Comparison of ENCODE assay signal across 8 cellular contexts in genomic region chr1:193143285-193143684, GRCh38. TPM values are rescaled to one million over a fixed set of nuclear protein-coding genes. Genes with fewer than 3 reads are reported as not detected.
DNase-seq lines count a peak whose midpoint lies in the region; ATAC-seq and TF ChIP-seq lines count a peak whose summit lies in the region.

No MANE protein-coding gene starts in this region.

- intact Hi-C loops in OCI-LY7 (cut with micrococcal nuclease; ENCODE audit: unreplicated experiment): loop anchor here (10.0 kb wide), 1 partner anchor 252 kb away; no protein-coding TSS in a partner anchor
- intact Hi-C loops in esophagus muscularis mucosa (cut with DNase I): no loop called here

- H3K36me3 ChIP-seq in OCI-LY7 (ENCODE audit: insufficient read depth, low read length) (peaks cover 90% of the 10 kb centered on the region), esophagus muscularis mucosa (peaks cover 29 to 69% (median 44%) of the 10 kb centered on the region in 4 donors)

- POLR2A ChIA-PET in OCI-LY7 (lab: Charles Lee): interaction anchor here (0.6 to 1.1 kb wide), 3 partner anchors 10 to 482 kb away, joined by 3 to 4 read pairs (median 4); no protein-coding TSS in a partner anchor

- H3K27me3 ChIP-seq in esophagus muscularis mucosa: no peaks in the 10 kb centered on the region

- no peaks in the 10 kb centered on the region for H3K9me3 Mint-ChIP-seq in activated CD8-positive, alpha-beta memory T cell treated with anti-CD3 and anti-CD28 coated beads, Interleukin-2, amount 10 ng/mL, durations not matched to agents 7 days and 5 days (ENCODE audit: low read depth)

- TF ChIP-seq EP300 in esophagus muscularis mucosa (IDR thresholded peaks at IDR 0.05): no peak

- TF ChIP-seq CTCF in OCI-LY7 (conservative IDR thresholded peaks at IDR 0.05; ENCODE audit: low read length): peak; percentile 74
- TF ChIP-seq CTCF in esophagus muscularis mucosa (IDR thresholded peaks at IDR 0.05): peak in 2 of 3 experiments; percentile 25 to 43

- H3K4me1 Mint-ChIP-seq in activated CD8-positive, alpha-beta memory T cell treated with anti-CD3 and anti-CD28 coated beads, Interleukin-2, amount 10 ng/mL, durations not matched to agents 7 days and 5 days: peaks cover 12% of the 10 kb centered on the region

- no peaks in the 10 kb centered on the region for H3K9me2 ChIP-seq in OCI-LY7 (ENCODE audit: insufficient read depth, low read length)

- TF ChIP-seq POLR2A in esophagus muscularis mucosa (IDR thresholded peaks at IDR 0.05; ENCODE audit: low read depth): no peak

- H3K36me3 Mint-ChIP-seq in activated CD8-positive, alpha-beta memory T cell treated with anti-CD3 and anti-CD28 coated beads, Interleukin-2, amount 10 ng/mL, durations not matched to agents 7 days and 5 days: peaks cover 52% of the 10 kb centered on the region

- CTCF ChIA-PET in activated CD8-positive, alpha-beta memory T cell treated with anti-CD3 and anti-CD28 coated beads, Interleukin-2, amount 10 ng/mL, durations not matched to agents 7 days and 5 days (lab: Charles Lee): interaction anchor here (1.6 kb wide), 1 partner anchor 13 kb away, joined by 3 read pairs; no protein-coding TSS in a partner anchor
- CTCF ChIA-PET in OCI-LY7 (lab: Charles Lee; ENCODE audit: unreplicated experiment): no interaction called here

- no peak for DNase-seq in activated CD8-positive, alpha-beta memory T cell treated with anti-CD3 and anti-CD28 coated beads, Interleukin-2, amount 10 ng/mL, durations not matched to agents 7 days and 5 days
- no peak for DNase-seq in activated CD8-positive, alpha-beta memory T cell treated with anti-CD3 and anti-CD28 coated beads, Interleukin-2, amount 50 U/mL, for 48 hours
- DNase-seq in OCI-LY7 (ENCODE audit: low spot score) (peak; percentile 24), esophagus muscularis mucosa (ENCODE audit: extremely low spot score) (no peak), superior temporal gyrus (ENCODE audit: extremely low spot score) (peak; percentile 47), EL (no peak), GM19240 (ENCODE audit: insufficient read length, low spot score) (no peak), NCI-H524 treated with DMSO at 0.1 percent for 48 hours (lab: John Stamatoyannopoulos, UW) (no peak)

- H3K4me2 ChIP-seq in OCI-LY7 (ENCODE audit: low read length): no peak overlapping the region

- peaks cover 14% of the 10 kb centered on the region; the same call in 1 of the 2 replicates for H3K79me2 ChIP-seq in OCI-LY7 (ENCODE audit: insufficient read depth, low read depth, low read length)

- H2AFZ ChIP-seq in OCI-LY7 (ENCODE audit: low read length): no peak overlapping the region

- 58% methylated on average over 1 of the region's 1 CpG for WGBS in esophagus muscularis mucosa

- no peak for ATAC-seq in activated CD8-positive, alpha-beta memory T cell treated with anti-CD3 and anti-CD28 coated beads, Interleukin-2, amount 10 ng/mL, durations not matched to agents 7 days and 5 days

- no TSS peak for BruUV-seq in OCI-LY7 (replicated peaks; lab: Mats Ljungman, UMichigan)

- H3K9me3 ChIP-seq in OCI-LY7 (ENCODE audit: low read length) (no peaks in the 10 kb centered on the region), esophagus muscularis mucosa (no peaks in the 10 kb centered on the region)

- H3K4me1 ChIP-seq in OCI-LY7 (ENCODE audit: insufficient read depth, low read length, poor library complexity, severe bottlenecking) (no peaks in the 10 kb centered on the region), esophagus muscularis mucosa (peaks cover 0 to 21% (median 7%) of the 10 kb centered on the region in 4 donors)

- H3K27ac ChIP-seq in OCI-LY7 (ENCODE audit: low read depth, low read length, poor library complexity, severe bottlenecking): no peak overlapping the region
- no peak overlapping the region for H3K27ac ChIP-seq in esophagus muscularis mucosa (replicated peaks in 1 of 4)

- H3K27ac Mint-ChIP-seq in activated CD8-positive, alpha-beta memory T cell treated with anti-CD3 and anti-CD28 coated beads, Interleukin-2, amount 10 ng/mL, durations not matched to agents 7 days and 5 days: peak overlapping the region; percentile 49

- H3K4me3 ChIP-seq in OCI-LY7 (ENCODE audit: low read depth, low read length, poor library complexity, severe bottlenecking) (no peak overlapping the region), esophagus muscularis mucosa (no peak overlapping the region)

- no peaks in the 10 kb centered on the region for H3K27me3 Mint-ChIP-seq in activated CD8-positive, alpha-beta memory T cell treated with anti-CD3 and anti-CD28 coated beads, Interleukin-2, amount 10 ng/mL, durations not matched to agents 7 days and 5 days

- H4K20me1 ChIP-seq in OCI-LY7 (ENCODE audit: insufficient read depth, low read length): no peaks in the 10 kb centered on the region

- no peak overlapping the region for H3K4me3 Mint-ChIP-seq in activated CD8-positive, alpha-beta memory T cell treated with anti-CD3 and anti-CD28 coated beads, Interleukin-2, amount 10 ng/mL, durations not matched to agents 7 days and 5 days

RNA-seq across cellular contexts. Expression of gene CDC73, which starts 21.5 kb away (rescaled TPM):
- total RNA-seq in activated CD8-positive, alpha-beta memory T cell treated with anti-CD3 and anti-CD28 coated beads, Interleukin-2, amount 10 ng/mL, durations not matched to agents 7 days and 5 days: 10 to 100 TPM; 55.6 to 63.3 TPM
- total RNA-seq in OCI-LY7 (2014; rRNA removed; shearing (Covaris generic)): 12.9 and 25.9 TPM in 2 replicates
- total RNA-seq in OCI-LY7 (2022): 47.9 and 50.0 TPM in 2 replicates
- total RNA-seq in esophagus muscularis mucosa: 10 to 100 TPM; 45.4 to 66.9 (median 46.0) TPM

RNA-seq across cellular contexts. Expression of gene GLRX2, which starts 38.1 kb away (rescaled TPM):
- total RNA-seq in activated CD8-positive, alpha-beta memory T cell treated with anti-CD3 and anti-CD28 coated beads, Interleukin-2, amount 10 ng/mL, durations not matched to agents 7 days and 5 days: 10 to 100 TPM; 22.3 to 37.6 TPM
- total RNA-seq in OCI-LY7 (2014; rRNA removed; shearing (Covaris generic)): 10.6 and 11.0 TPM in 2 replicates
- 21.9 and 24.0 TPM in 2 replicates for total RNA-seq in OCI-LY7 (2022)
- 10 to 100 TPM in 2 of 4 donors, 1 to 10 TPM in 2; 8.1 to 12.1 (median 10.0) TPM for total RNA-seq in esophagus muscularis mucosa

RNA-seq across cellular contexts. Expression of gene B3GALT2, which starts 43.1 kb away (rescaled TPM):
- total RNA-seq in activated CD8-positive, alpha-beta memory T cell treated with anti-CD3 and anti-CD28 coated beads, Interleukin-2, amount 10 ng/mL, durations not matched to agents 7 days and 5 days: 1 to 10 TPM in 1 of 2 experiments, under 1 TPM in 1; 0.99 to 2.5 TPM
- total RNA-seq in OCI-LY7 (2014; rRNA removed; shearing (Covaris generic)): not detected in 2 replicates
- total RNA-seq in OCI-LY7 (2022): not detected in 2 replicates
- 1 to 10 TPM in 3 of 4 donors, under 1 TPM in 1; 0.50 to 4.6 (median 1.8) TPM for total RNA-seq in esophagus muscularis mucosa

Comparison
In these comparisons a context has a peak if more than half of its experiments do, and no peak if none do; other contexts are left out.
1. DNase-seq: peak in OCI-LY7 (single experiment) and superior temporal gyrus (single experiment); none in activated CD8-positive, alpha-beta memory T cell treated with anti-CD3 and anti-CD28 coated beads, Interleukin-2, amount 10 ng/mL, durations not matched to agents 7 days and 5 days (single experiment), activated CD8-positive, alpha-beta memory T cell treated with anti-CD3 and anti-CD28 coated beads, Interleukin-2, amount 50 U/mL, for 48 hours (single experiment), esophagus muscularis mucosa (single experiment), EL (single experiment), GM19240 (single experiment) and NCI-H524 treated with DMSO at 0.1 percent for 48 hours (single experiment).